ENCODE assay signal across 2 cellular contexts in genomic region chr2:164928101-164928673, GRCh38.
TF ChIP-seq lines count a peak whose summit lies in the region.

No MANE protein-coding gene starts in this region.

TF ChIP-seq in GM23338, 12 proteins besides CTCF, POLR2A, EP300 and RAD21 (continued from another document):
- TF ChIP-seq ZNF462 (CRISPR knock-in tag; IDR thresholded peaks at IDR 0.05), result no peak
- no peak for TF ChIP-seq ZNF331 (CRISPR knock-in tag; IDR thresholded peaks at IDR 0.05; ENCODE audit: low read depth)
- TF ChIP-seq ZNF114 (CRISPR knock-in tag; IDR thresholded peaks at IDR 0.05), result no peak
- no peak for TF ChIP-seq EZH2phosphoT487 (IDR thresholded peaks at IDR 0.05; ENCODE audit: unreplicated experiment)
- no peak for TF ChIP-seq NANOG (IDR thresholded peaks at IDR 0.05; ENCODE audit: borderline replicate concordance)

TF ChIP-seq in K562, 482 proteins besides CTCF, POLR2A, EP300 and RAD21 (continued from another document):
- TF ChIP-seq JUN (IDR thresholded peaks at IDR 0.05; ENCODE audit: borderline replicate concordance, low read depth, low read length) (no peak), JUN (CRISPR knock-in tag; IDR thresholded peaks at IDR 0.05; ENCODE audit: borderline replicate concordance) (no peak), ZNF384 (IDR thresholded peaks at IDR 0.05; ENCODE audit: low read depth, low read length) (no peak), RBM17 (IDR thresholded peaks at IDR 0.05; ENCODE audit: borderline replicate concordance, low read depth, low read length) (no peak), MAFK (IDR thresholded peaks at IDR 0.05; ENCODE audit: low read length) (peak; percentile 58), ZNF431 (CRISPR knock-in tag; IDR thresholded peaks at IDR 0.05) (no peak), TCFL5 (CRISPR knock-in tag; conservative IDR thresholded peaks at IDR 0.05) (no peak), MAFG (tag; conservative IDR thresholded peaks at IDR 0.05) (peak; percentile 51; the same call in 1 of the 2 replicates), ZNF184 (CRISPR knock-in tag; IDR thresholded peaks at IDR 0.05) (no peak), ZNF766 (CRISPR knock-in tag; conservative IDR thresholded peaks at IDR 0.05) (no peak), ZNF511 (CRISPR knock-in tag; IDR thresholded peaks at IDR 0.05) (no peak), SAP30 (IDR thresholded peaks at IDR 0.05; ENCODE audit: borderline replicate concordance, insufficient read depth, low read depth, low read length, poor library complexity, severe bottlenecking) (no peak), ZNF316 (IDR thresholded peaks at IDR 0.05) (peak; percentile 84), U2AF2 (optimal IDR thresholded peaks at IDR 0.05; ENCODE audit: low read depth, low read length) (no peak), MAFF (IDR thresholded peaks at IDR 0.05; ENCODE audit: low read length) (peak; percentile 46; the same call in 1 of the 2 replicates), WHSC1 (IDR thresholded peaks at IDR 0.05; ENCODE audit: low read length) (no peak)
